In genomic region chr2:171248205-171248662, GRCh38 we compare ENCODE assay signal across 11 cellular contexts.
DNase-seq lines count a peak whose midpoint lies in the region; ATAC-seq, FAIRE-seq and TF ChIP-seq lines count a peak whose summit lies in the region.
"Had no signal": no experiment of that assay in that cellular context is flagged by ENCODE, and none has a peak within 500 bp of the region (broad histone marks: within the 10 kb centered on the region; RNA-seq: fewer than 3 reads in every experiment).

No MANE protein-coding gene starts in this region.

- H3K27ac ChIP-seq in tibial artery, result no peak overlapping the region
- H3K27ac ChIP-seq: SK-N-MC had no signal

- H3K36me3 Mint-ChIP-seq in dendritic cell treated with granulocyte-macrophage colony-stimulating factor and Interleukin-4, amounts not matched to agents 40 ng/mL and 50 ng/mL, for 4 days (ENCODE audit: low read depth), result peaks cover 19% of the 10 kb centered on the region

- FAIRE-seq in GM12892 (lab: Jason Lieb, UNC), result peak; percentile 53

- TF ChIP-seq CTCF in tibial artery (IDR thresholded peaks at IDR 0.05), result no peak

- ATAC-seq in HG02642 (IDR thresholded peaks at IDR 0.05; ENCODE audit: poor library complexity, unreplicated experiment), result peak; percentile 61
- no peak for ATAC-seq in GM18907 (IDR thresholded peaks at IDR 0.05; ENCODE audit: unreplicated experiment)
- no peak for ATAC-seq in GM21381 (IDR thresholded peaks at IDR 0.05; ENCODE audit: unreplicated experiment)

- H3K4me1 ChIP-seq in tibial artery, result no peaks in the 10 kb centered on the region
- H3K4me1 ChIP-seq: HAP-1 had no signal

- H3K9me3 ChIP-seq in tibial artery, result peaks cover 0 to 9% (median 3%) of the 10 kb centered on the region in 3 donors

- no peak overlapping the region for H3K4me3 Mint-ChIP-seq in dendritic cell treated with granulocyte-macrophage colony-stimulating factor and Interleukin-4, amounts not matched to agents 40 ng/mL and 50 ng/mL, for 4 days

- H3K9me3 Mint-ChIP-seq in dendritic cell treated with granulocyte-macrophage colony-stimulating factor and Interleukin-4, amounts not matched to agents 40 ng/mL and 50 ng/mL, for 4 days, result peaks cover 15% of the 10 kb centered on the region

- intact Hi-C loops in dendritic cell treated with granulocyte-macrophage colony-stimulating factor and Interleukin-4, amounts not matched to agents 40 ng/mL and 50 ng/mL, for 4 days (cut with micrococcal nuclease), result no loop called here
- intact Hi-C loops in tibial artery (cut with DNase I; ENCODE audit: low total_unique reads), result no loop called here

- peak overlapping the region; percentile 65 for H3K27ac Mint-ChIP-seq in dendritic cell treated with granulocyte-macrophage colony-stimulating factor and Interleukin-4, amounts not matched to agents 40 ng/mL and 50 ng/mL, for 4 days

- DNase-seq in GM12892 (ENCODE audit: insufficient read length), result no peak
- DNase-seq in SIG-M5 (lab: John Stamatoyannopoulos, UW), result peak; percentile 34
- DNase-seq in GM03348 (ENCODE audit: low spot score), result no peak
- no peak for DNase-seq in tibial artery
- DNase-seq: EL had no signal

- no peak for TF ChIP-seq POLR2A in GM12892 (IDR thresholded peaks at IDR 0.05; ENCODE audit: low read depth, low read length)

- peaks cover 61% of the 10 kb centered on the region for H3K4me1 Mint-ChIP-seq in dendritic cell treated with granulocyte-macrophage colony-stimulating factor and Interleukin-4, amounts not matched to agents 40 ng/mL and 50 ng/mL, for 4 days (ENCODE audit: low read depth)

- H3K4me3 ChIP-seq in tibial artery, result no peak overlapping the region
- H3K4me3 ChIP-seq: HAP-1, SK-N-MC had no signal

- H3K27me3 Mint-ChIP-seq in dendritic cell treated with granulocyte-macrophage colony-stimulating factor and Interleukin-4, amounts not matched to agents 40 ng/mL and 50 ng/mL, for 4 days, result peaks cover 5% of the 10 kb centered on the region

- no peaks in the 10 kb centered on the region for H3K27me3 ChIP-seq in tibial artery

- H3K36me3 ChIP-seq in tibial artery, result no peaks in the 10 kb centered on the region
- H3K36me3 ChIP-seq: HAP-1 had no signal
